Comparison of ENCODE assay signal across 18 cellular contexts in genomic region chr5:39158786-39159185, GRCh38.
A peak's percentile ranks its signal among the peaks of the same experiment; 100 is the strongest.
DNase-seq lines count a peak whose midpoint lies in the region; ATAC-seq and TF ChIP-seq lines count a peak whose summit lies in the region.
"Had no signal": no experiment of that assay in that cellular context is flagged by ENCODE, and none has a peak within 500 bp of the region (broad histone marks: within the 10 kb centered on the region; RNA-seq: fewer than 3 reads in every experiment).

No MANE protein-coding gene starts in this region.

- H3K4me2 ChIP-seq in mammary epithelial cell (ENCODE audit: insufficient read depth, low read depth, low read length) (peak overlapping the region; percentile 12), neuronal stem cell (ENCODE audit: insufficient read depth, low read length, poor library complexity, severe bottlenecking) (no peak overlapping the region)
- H3K4me2 ChIP-seq: BLaER1 had no signal

- H3K9ac ChIP-seq in mammary epithelial cell (ENCODE audit: insufficient read depth, low read length) (no peak overlapping the region), neuronal stem cell (ENCODE audit: low read depth, low read length, poor library complexity) (no peak overlapping the region)
- H3K9ac ChIP-seq: BLaER1 had no signal

- H3K23ac ChIP-seq in neuronal stem cell (ENCODE audit: low read depth, low read length, poor library complexity) = no peak overlapping the region

- no peak overlapping the region for H3K18ac ChIP-seq in neuronal stem cell (ENCODE audit: low read length)

- no peak overlapping the region for H3K14ac ChIP-seq in neuronal stem cell (ENCODE audit: low read length)

- peaks cover 48% of the 10 kb centered on the region for H3K4me1 Mint-ChIP-seq in HFFc6 (ENCODE audit: low read depth)
- H3K4me1 Mint-ChIP-seq in activated naive CD8-positive, alpha-beta T cell treated with anti-CD3 and anti-CD28 coated beads for 36 hours = peaks cover 75% of the 10 kb centered on the region

- in situ Hi-C loops in mammary epithelial cell (cut with MboI; ENCODE audit: low sequenced_read_pairs in 2 of 2) = no loop called here

- H3K4me3 ChIP-seq in mammary epithelial cell (replicated peaks in 1 of 3; ENCODE audit: insufficient read depth in 1 of 3, low read depth in 2 of 3, low read length in 3 of 3) = no peak overlapping the region
- H3K4me3 ChIP-seq in breast epithelium = no peak overlapping the region
- H3K4me3 ChIP-seq in neuronal stem cell (ENCODE audit: low read length in 2 of 2) = no peak overlapping the region
- H3K4me3 ChIP-seq: adrenal gland, BLaER1, esophagus squamous epithelium, heart left ventricle, ovary, tibial nerve had no signal

- no peak for ATAC-seq in HG02610 (IDR thresholded peaks at IDR 0.05; ENCODE audit: unreplicated experiment)
- ATAC-seq: heart left ventricle had no signal

- peak overlapping the region; percentile 48 for H3K27ac ChIP-seq in mammary epithelial cell (ENCODE audit: insufficient read depth, low read depth, low read length)
- no peak overlapping the region for H3K27ac ChIP-seq in breast epithelium
- no peak overlapping the region for H3K27ac ChIP-seq in neuronal stem cell (replicated peaks; ENCODE audit: low read length)
- H3K27ac ChIP-seq: adrenal gland, BLaER1, esophagus squamous epithelium, foreskin keratinocyte, ovary, tibial nerve had no signal

- no peaks in the 10 kb centered on the region for H4K20me1 ChIP-seq in mammary epithelial cell (ENCODE audit: insufficient read depth, low read length)
- H4K20me1 ChIP-seq: BLaER1 had no signal

- TF ChIP-seq CTCF in mammary epithelial cell (conservative IDR thresholded peaks at IDR 0.05 in 1 of 2, IDR thresholded peaks at IDR 0.05 in 1 of 2; ENCODE audit: extremely low read depth in 1 of 2, insufficient read depth in 1 of 2, low read depth in 1 of 2, low read length in 2 of 2) = no peak
- no peak for TF ChIP-seq CTCF in breast epithelium (IDR thresholded peaks at IDR 0.05)
- no peak for TF ChIP-seq CTCF in HFFc6 (IDR thresholded peaks at IDR 0.05)

- H2AK5ac ChIP-seq in neuronal stem cell (ENCODE audit: low read depth, low read length) = no peak overlapping the region

- H3K27me3 Mint-ChIP-seq in HFFc6 (ENCODE audit: insufficient read depth) = no peaks in the 10 kb centered on the region; the same call in 1 of the 2 replicates
- no peaks in the 10 kb centered on the region for H3K27me3 Mint-ChIP-seq in activated naive CD8-positive, alpha-beta T cell treated with anti-CD3 and anti-CD28 coated beads for 36 hours

- dilution Hi-C loops in mammary epithelial cell (cut with HindIII; ENCODE audit: low sequenced_read_pairs) = no loop called here

- CTCF ChIA-PET in mammary epithelial cell (lab: Charles Lee; ENCODE audit: low non-redundant PET) = no interaction called here

- H3K36me3 Mint-ChIP-seq in HFFc6 (ENCODE audit: low read depth) = peaks cover 5% of the 10 kb centered on the region
- peaks cover 6% of the 10 kb centered on the region for H3K36me3 Mint-ChIP-seq in activated naive CD8-positive, alpha-beta T cell treated with anti-CD3 and anti-CD28 coated beads for 36 hours

- H3K9me3 Mint-ChIP-seq in HFFc6 = no peaks in the 10 kb centered on the region
- H3K9me3 Mint-ChIP-seq in activated naive CD8-positive, alpha-beta T cell treated with anti-CD3 and anti-CD28 coated beads for 36 hours = no peaks in the 10 kb centered on the region

- H3K4me1 ChIP-seq in mammary epithelial cell (ENCODE audit: insufficient read depth, low read length) = peaks cover 16% of the 10 kb centered on the region
- H3K4me1 ChIP-seq in breast epithelium = no peaks in the 10 kb centered on the region
- H3K4me1 ChIP-seq in neuronal stem cell (ENCODE audit: control insufficient read depth in 2 of 2, insufficient read depth in 1 of 2, low read depth in 1 of 2, low read length in 2 of 2) = no peaks in the 10 kb centered on the region
- H3K4me1 ChIP-seq: adrenal gland, tibial nerve had no signal

- H3K27me3 ChIP-seq in mammary epithelial cell (ENCODE audit: insufficient read depth, low read length) = no peaks in the 10 kb centered on the region
- H3K27me3 ChIP-seq in breast epithelium = no peaks in the 10 kb centered on the region
- no peaks in the 10 kb centered on the region for H3K27me3 ChIP-seq in neuronal stem cell (ENCODE audit: control insufficient read depth in 3 of 3, insufficient read depth in 3 of 3, low read depth in 1 of 3, low read length in 3 of 3)
- H3K27me3 ChIP-seq: adrenal gland, BLaER1, esophagus squamous epithelium, foreskin keratinocyte, ovary, tibial nerve had no signal

- no peak overlapping the region for H2BK5ac ChIP-seq in neuronal stem cell (ENCODE audit: low read length)

- no peak overlapping the region for H3K4me3 Mint-ChIP-seq in HFFc6
- no peak overlapping the region for H3K4me3 Mint-ChIP-seq in activated naive CD8-positive, alpha-beta T cell treated with anti-CD3 and anti-CD28 coated beads for 36 hours

- no peaks in the 10 kb centered on the region for H3K9me3 ChIP-seq in mammary epithelial cell (replicated peaks; ENCODE audit: insufficient read depth, low read length)
- H3K9me3 ChIP-seq in breast epithelium = no peaks in the 10 kb centered on the region
- H3K9me3 ChIP-seq in neuronal stem cell (replicated peaks in 1 of 2; ENCODE audit: control insufficient read depth in 2 of 2, insufficient read depth in 1 of 2, low read depth in 1 of 2, low read length in 2 of 2) = no peaks in the 10 kb centered on the region
- H3K9me3 ChIP-seq: adrenal gland, BLaER1, esophagus squamous epithelium, heart left ventricle, ovary, tibial nerve had no signal

- DNase-seq in mammary epithelial cell (no peak), breast epithelium (ENCODE audit: low spot score in 2 of 2) (no peak), HFFc6 (no peak), OCI-M2 (lab: John Stamatoyannopoulos, UW; ENCODE audit: unreplicated experiment) (no peak), neuronal stem cell (ENCODE audit: low spot score) (no peak)
- DNase-seq in activated naive CD8-positive, alpha-beta T cell treated with anti-CD3 and anti-CD28 coated beads for 36 hours = no peak
- DNase-seq: esophagus squamous epithelium; NCI-H1436 treated with DMSO at 0.1 percent for 48 hours; NCI-H2107; ovary; stimulated activated CD4-positive, alpha-beta T cell treated with anti-CD3 and anti-CD28 coated beads, Interleukin-4, amount 100 ng/mL, for 24 hours; T-helper 9 cell had no signal

- H3K79me2 ChIP-seq in mammary epithelial cell (ENCODE audit: insufficient read depth, low read length) = no peaks in the 10 kb centered on the region

- H4K91ac ChIP-seq in neuronal stem cell (ENCODE audit: low read depth, low read length, poor library complexity) = no peak overlapping the region

- H2BK12ac ChIP-seq in neuronal stem cell (ENCODE audit: low read length) = no peak overlapping the region

- no peaks in the 10 kb centered on the region for H3K79me1 ChIP-seq in neuronal stem cell (ENCODE audit: low read depth, low read length)

- no peak overlapping the region for H3K4ac ChIP-seq in neuronal stem cell (ENCODE audit: low read length)

- H3K36me3 ChIP-seq in mammary epithelial cell (ENCODE audit: insufficient read depth, low read length) (no peaks in the 10 kb centered on the region), breast epithelium (no peaks in the 10 kb centered on the region), neuronal stem cell (replicated peaks in 1 of 2; ENCODE audit: control insufficient read depth in 2 of 2, insufficient read depth in 2 of 2, low read length in 2 of 2) (no peaks in the 10 kb centered on the region)
- H3K36me3 ChIP-seq: adrenal gland, BLaER1, esophagus squamous epithelium, ovary, tibial nerve had no signal

- no peak overlapping the region for H2BK120ac ChIP-seq in neuronal stem cell (ENCODE audit: low read depth, low read length)

- intact Hi-C loops in mammary epithelial cell (cut with micrococcal nuclease) = loop anchor here (5.0 kb wide), 1 partner anchor 39 kb away; no protein-coding TSS in a partner anchor
- intact Hi-C loops in breast epithelium (cut with DNase I; ENCODE audit: low total_unique reads) = no loop called here

- no peak overlapping the region for H4K8ac ChIP-seq in neuronal stem cell (ENCODE audit: low read depth, low read length)

- no TSS peak for BruUV-seq in mammary epithelial cell (replicated peaks; lab: Mats Ljungman, UMichigan)

- H2AFZ ChIP-seq in mammary epithelial cell (ENCODE audit: low read depth, low read length) = peak overlapping the region; percentile 62
- no peak overlapping the region for H2AFZ ChIP-seq in neuronal stem cell (ENCODE audit: low read length)

- TF ChIP-seq POLR2A in breast epithelium (IDR thresholded peaks at IDR 0.05) = no peak

- 0 out of 2 replicates have a peak overlapping the region, but pooled peaks have one; percentile 91 for H3K27ac Mint-ChIP-seq in HFFc6
- peak overlapping the region; percentile 81 for H3K27ac Mint-ChIP-seq in activated naive CD8-positive, alpha-beta T cell treated with anti-CD3 and anti-CD28 coated beads for 36 hours

- H2BK15ac ChIP-seq in neuronal stem cell (ENCODE audit: low read length) = no peak overlapping the region

- WGBS in mammary epithelial cell (ENCODE audit: low coverage, missing lambda C conversion rate) = 79% methylated on average over 2 of the region's 2 CpGs
- WGBS in neuronal stem cell (ENCODE audit: extremely low coverage in 2 of 2, insufficient read length in 2 of 2, insufficient replicate concordance in 1 of 2), 2 donors = no CpG with 5 or more reads among the region's 2 CpGs
